9 cellular contexts compared by ENCODE assay signal in genomic region chr3:150765949-150766720, GRCh38. TPM values are rescaled to one million over a fixed set of nuclear protein-coding genes. Genes with fewer than 3 reads are reported as not detected.
DNase-seq lines count a peak whose midpoint lies in the region; ATAC-seq, FAIRE-seq and TF ChIP-seq lines count a peak whose summit lies in the region.
"Had no signal": no experiment of that assay in that cellular context is flagged by ENCODE, and none has a peak within 500 bp of the region (broad histone marks: within the 10 kb centered on the region; RNA-seq: fewer than 3 reads in every experiment).

No MANE protein-coding gene starts in this region.

- no peaks in the 10 kb centered on the region for H3K27me3 ChIP-seq in breast epithelium

- no peak for TF ChIP-seq POLR2A in breast epithelium (IDR thresholded peaks at IDR 0.05)

- H3K4me3 ChIP-seq in GM12864 (ENCODE audit: low read depth, low read length) (peak overlapping the region; percentile 97), breast epithelium (no peak overlapping the region)

- H3K36me3 ChIP-seq in breast epithelium: no peaks in the 10 kb centered on the region

- FAIRE-seq in D721Med (lab: Jason Lieb, UNC): no peak

- TF ChIP-seq CTCF in GM12864 (IDR thresholded peaks at IDR 0.05; ENCODE audit: low read depth, low read length, missing control alignments) (no peak), breast epithelium (IDR thresholded peaks at IDR 0.05) (no peak), D721Med (IDR thresholded peaks at IDR 0.05; ENCODE audit: insufficient read depth, missing control alignments) (no peak)

- peaks cover 0 to 2% of the 10 kb centered on the region in 2 donors for H3K4me1 ChIP-seq in breast epithelium

- peak; percentile 20 for ATAC-seq in GM21529 (IDR thresholded peaks at IDR 0.05; ENCODE audit: unreplicated experiment)

- DNase-seq in GM12864 (ENCODE audit: low read depth) (peak; percentile 87), NAMALWA (ENCODE audit: low spot score) (peak; percentile 64), iris pigment epithelial cell (ENCODE audit: low read depth) (peak; percentile 69), NCI-H2227 (lab: John Stamatoyannopoulos, UW; ENCODE audit: unreplicated experiment) (no peak), NCI-H748 (lab: John Stamatoyannopoulos, UW; ENCODE audit: unreplicated experiment) (no peak), breast epithelium (ENCODE audit: low spot score in 2 of 2) (no peak), D721Med (ENCODE audit: insufficient read length, low spot score) (no peak)
- DNase-seq: H9 had no signal

- intact Hi-C loops in breast epithelium (cut with DNase I; ENCODE audit: low total_unique reads): no loop called here

- no peak overlapping the region for H3K27ac ChIP-seq in breast epithelium

- H3K9me3 ChIP-seq in breast epithelium: no peaks in the 10 kb centered on the region

RNA-seq across cellular contexts. Expression of gene SIAH2, which starts 3.2 kb away (rescaled TPM):
- 10 to 100 TPM; 37.4 to 40.3 (median 39.1) TPM for total RNA-seq in breast epithelium

Comparison
In these comparisons a context has a peak if more than half of its experiments do, and no peak if none do; other contexts are left out.
1. DNase-seq: peak in GM12864 (single experiment), NAMALWA (single experiment) and iris pigment epithelial cell (single experiment); none in NCI-H2227 (single experiment), NCI-H748 (single experiment), breast epithelium (0 of 2) and D721Med (single experiment).